Comparison of ENCODE assay signal across 10 cellular contexts in genomic region chr19:45528744-45529453, GRCh38. TPM values are rescaled to one million over a fixed set of nuclear protein-coding genes. Genes with fewer than 3 reads are reported as not detected.
DNase-seq lines count a peak whose midpoint lies in the region; ATAC-seq and TF ChIP-seq lines count a peak whose summit lies in the region.
"Had no signal": no experiment of that assay in that cellular context is flagged by ENCODE, and none has a peak within 500 bp of the region (broad histone marks: within the 10 kb centered on the region; RNA-seq: fewer than 3 reads in every experiment).

No MANE protein-coding gene starts in this region.

- H3K9me3 Mint-ChIP-seq in endothelial cell (ENCODE audit: unreplicated experiment) (no peaks in the 10 kb centered on the region), nephron (peaks cover 10% of the 10 kb centered on the region)
- H3K9me3 Mint-ChIP-seq: central memory CD8-positive, alpha-beta T cell had no signal

- peaks cover 50% of the 10 kb centered on the region for H3K36me3 ChIP-seq in brain microvascular endothelial cell (replicated peaks)

- H3K27me3 Mint-ChIP-seq in endothelial cell (ENCODE audit: unreplicated experiment): peaks cover 16% of the 10 kb centered on the region
- peaks cover 44% of the 10 kb centered on the region for H3K27me3 Mint-ChIP-seq in nephron (ENCODE audit: low read depth)
- H3K27me3 Mint-ChIP-seq: central memory CD8-positive, alpha-beta T cell had no signal

- H3K27ac Mint-ChIP-seq in endothelial cell (ENCODE audit: unreplicated experiment) (no peak overlapping the region), nephron (no peak overlapping the region)

- peak overlapping the region; percentile 73 for H3K4me3 Mint-ChIP-seq in endothelial cell (ENCODE audit: unreplicated experiment)
- peak overlapping the region; percentile 59 to 75 (median 74) for H3K4me3 Mint-ChIP-seq in nephron
- H3K4me3 Mint-ChIP-seq: central memory CD8-positive, alpha-beta T cell had no signal

- H3K36me3 Mint-ChIP-seq in endothelial cell (ENCODE audit: low read depth, unreplicated experiment): peaks cover 24% of the 10 kb centered on the region
- peaks cover 19% of the 10 kb centered on the region for H3K36me3 Mint-ChIP-seq in nephron (ENCODE audit: low read depth)

- no peak for ATAC-seq in HG03442 (IDR thresholded peaks at IDR 0.05; ENCODE audit: unreplicated experiment)

- H3K4me1 Mint-ChIP-seq in endothelial cell (ENCODE audit: unreplicated experiment): peaks cover 11% of the 10 kb centered on the region
- peaks cover 4% of the 10 kb centered on the region for H3K4me1 Mint-ChIP-seq in nephron

- no peaks in the 10 kb centered on the region for H3K27me3 ChIP-seq in brain microvascular endothelial cell (replicated peaks)

- peak; percentile 26 for TF ChIP-seq POLR2A in GM10847 (IDR thresholded peaks at IDR 0.05; ENCODE audit: extremely low read depth, insufficient read length)

- in situ Hi-C loops in brain microvascular endothelial cell (cut with HindIII; ENCODE audit: low pct_ligation_motif_present, low sequenced_read_pairs): no loop called here

- no peak overlapping the region for H3K27ac ChIP-seq in brain microvascular endothelial cell
- H3K27ac ChIP-seq: HL-60 had no signal

- no peak overlapping the region for H3K4me3 ChIP-seq in brain microvascular endothelial cell (ENCODE audit: low read depth, low read length)

- DNase-seq in NCI-H510A treated with DMSO at 0.1 percent for 48 hours (lab: John Stamatoyannopoulos, UW) (peak; percentile 78), endothelial cell (ENCODE audit: low spot score) (peak; percentile 34), RKO (ENCODE audit: low spot score) (no peak), brain microvascular endothelial cell (no peak)
- DNase-seq in activated effector memory CD4-positive, alpha-beta T cell treated with anti-CD3 and anti-CD28 coated beads, Interleukin-2, amount 50 U/mL, for 16 hours: no peak

- TF ChIP-seq CTCF in endothelial cell (IDR thresholded peaks at IDR 0.05; ENCODE audit: unreplicated experiment): no peak
- TF ChIP-seq CTCF in nephron (IDR thresholded peaks at IDR 0.05; ENCODE audit: unreplicated experiment in 3 of 3): no peak
- TF ChIP-seq CTCF in brain microvascular endothelial cell (IDR thresholded peaks at IDR 0.05; ENCODE audit: low read depth, low read length, missing control alignments): no peak

RNA-seq across cellular contexts. Expression of gene VASP, which starts 21.6 kb away (rescaled TPM):
- 246 TPM for total RNA-seq in endothelial cell (ENCODE audit: unreplicated experiment)

RNA-seq across cellular contexts. Expression of gene PPM1N, which starts 30.7 kb away (rescaled TPM):
- total RNA-seq in endothelial cell (ENCODE audit: unreplicated experiment): 0.33 TPM

RNA-seq across cellular contexts. Expression of gene RTN2, which starts 32.1 kb away (rescaled TPM):
- 25.3 TPM for total RNA-seq in endothelial cell (ENCODE audit: unreplicated experiment)

RNA-seq across cellular contexts. Expression of gene OPA3, which starts 55.7 kb away (rescaled TPM):
- total RNA-seq in endothelial cell (ENCODE audit: unreplicated experiment): 13.4 TPM

Comparison
In these comparisons a context has a peak if more than half of its experiments do, and no peak if none do; other contexts are left out.
1. DNase-seq: peak in NCI-H510A treated with DMSO at 0.1 percent for 48 hours (single experiment) and endothelial cell (single experiment); none in activated effector memory CD4-positive, alpha-beta T cell treated with anti-CD3 and anti-CD28 coated beads, Interleukin-2, amount 50 U/mL, for 16 hours (single experiment), RKO (single experiment) and brain microvascular endothelial cell (single experiment).